14 cellular contexts compared by ENCODE assay signal in the genomic region with DNA sequence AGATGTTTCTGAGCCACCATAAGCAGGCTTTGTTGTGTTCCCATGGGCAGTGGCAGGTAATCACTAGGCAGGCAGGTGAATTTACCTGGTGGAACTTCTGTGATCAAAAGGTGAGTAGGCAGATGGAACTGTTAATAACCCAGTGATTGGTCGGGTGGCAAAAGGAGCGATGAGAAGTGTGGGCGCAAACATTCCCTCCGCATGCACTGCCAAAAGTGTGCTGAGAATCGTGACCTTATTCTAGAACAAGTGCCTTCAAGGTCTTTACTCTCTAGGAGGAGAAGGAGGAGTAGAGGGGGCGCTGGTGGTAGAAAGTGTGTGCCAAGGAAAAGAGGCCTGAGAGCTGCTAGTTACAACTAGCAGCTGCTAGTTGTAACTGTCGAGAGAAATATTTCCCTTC.
"Had no signal": no experiment of that assay in that cellular context is flagged by ENCODE, and none has a peak within 500 bp of the region (broad histone marks: within the 10 kb centered on the region; RNA-seq: fewer than 3 reads in every experiment).

No MANE protein-coding gene starts in this region.

- H3K36me3 ChIP-seq: cardiac muscle cell, heart left ventricle, sigmoid colon had no signal

- H3K4me3 Mint-ChIP-seq: memory B cell; stimulated activated naive B cell treated with anti-CD40 and anti-IgM and Interleukin-4, amounts not matched to agents 10 μg/mL and 1 μg/mL and 100 μg/mL, for 72 hours; type B pancreatic cell had no signal

- H3K27ac Mint-ChIP-seq: memory B cell; stimulated activated naive B cell treated with anti-CD40 and anti-IgM and Interleukin-4, amounts not matched to agents 10 μg/mL and 1 μg/mL and 100 μg/mL, for 72 hours; type B pancreatic cell had no signal

- H3K27ac ChIP-seq: cardiac muscle cell, sigmoid colon, WERI-Rb-1 had no signal

- ATAC-seq: heart left ventricle; left lobe of liver; stimulated activated naive B cell treated with anti-CD40 and anti-IgM and Interleukin-4, amounts not matched to agents 10 μg/mL and 1 μg/mL and 100 μg/mL, for 72 hours had no signal

- H3K9me3 ChIP-seq: heart left ventricle, sigmoid colon had no signal

- H3K36me3 Mint-ChIP-seq: memory B cell had no signal

- DNase-seq: activated CD4-positive, alpha-beta T cell treated with anti-CD3 and anti-CD28 coated beads for 4 hours; activated effector memory CD4-positive, alpha-beta T cell treated with anti-CD3 and anti-CD28 coated beads, Interleukin-2, amount 50 U/mL, for 16 hours; activated T-cell treated with anti-CD3 and anti-CD28 coated beads, Interleukin-2, amount 50 U/mL, for 1 hour; effector CD4-positive, alpha-beta T cell; foreskin melanocyte; heart left ventricle; sigmoid colon; stimulated activated CD4-positive, alpha-beta T cell treated with anti-CD3 and anti-CD28 coated beads, Interleukin-2, amount 100 ng/mL, for 24 hours; stimulated activated naive B cell treated with anti-CD40 and anti-IgM and Interleukin-4, amounts not matched to agents 10 μg/mL and 1 μg/mL and 100 μg/mL, for 72 hours; WERI-Rb-1 had no signal

- H3K4me3 ChIP-seq: cardiac muscle cell, sigmoid colon had no signal

- H3K9me3 Mint-ChIP-seq: memory B cell, type B pancreatic cell had no signal
